In the genomic region with DNA sequence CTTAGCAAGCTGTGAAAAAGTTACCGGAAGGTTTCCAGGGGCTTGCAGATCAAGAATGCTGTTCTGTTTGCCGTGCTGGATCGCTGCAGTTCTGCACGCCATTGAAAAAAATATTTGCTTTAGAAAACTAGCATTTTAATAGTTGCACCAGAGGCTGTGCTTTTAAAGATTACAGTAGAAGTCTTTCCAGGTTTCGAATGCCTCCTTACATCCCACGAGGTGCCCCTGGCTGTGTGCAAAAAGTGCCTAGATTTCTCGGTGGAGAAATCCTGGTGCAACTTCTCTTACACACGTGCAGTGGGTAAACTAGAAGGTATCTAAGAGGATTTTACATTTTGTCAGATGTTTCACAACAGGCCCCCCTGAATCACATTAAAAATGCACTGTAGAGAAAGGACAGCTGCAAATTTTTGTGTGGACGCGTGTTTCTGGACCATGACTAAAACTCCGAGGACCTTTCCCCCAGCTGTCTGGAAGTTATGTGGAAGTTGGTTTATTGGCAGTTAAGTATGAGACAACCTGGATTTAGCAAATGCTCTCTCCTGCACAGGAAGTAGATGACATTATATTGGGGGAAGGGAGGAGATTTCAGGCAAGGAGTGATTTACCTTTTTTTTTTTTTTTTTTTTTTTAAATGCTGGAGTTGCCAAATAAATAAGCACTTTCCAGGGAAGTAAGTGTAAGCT, we compare ENCODE assay signal across 9 cellular contexts. TPM values are rescaled to one million over a fixed set of nuclear protein-coding genes. Genes with fewer than 3 reads are reported as not detected.
A peak's percentile ranks its signal among the peaks of the same experiment; 100 is the strongest.
DNase-seq lines count a peak whose midpoint lies in the region; ATAC-seq and TF ChIP-seq lines count a peak whose summit lies in the region.
"Had no signal": no experiment of that assay in that cellular context is flagged by ENCODE, and none has a peak within 500 bp of the region (broad histone marks: within the 10 kb centered on the region; RNA-seq: fewer than 3 reads in every experiment).

No MANE protein-coding gene starts in this region.

- H3K79me2 ChIP-seq in DOHH2 (ENCODE audit: control insufficient read depth, low read length) = peaks cover 59% of the 10 kb centered on the region

- no peak overlapping the region for H3K27ac ChIP-seq in DOHH2 (ENCODE audit: low read depth, low read length)
- no peak overlapping the region for H3K27ac ChIP-seq in SK-N-MC
- H3K27ac ChIP-seq in prostate gland = peak overlapping the region; percentile 8 to 52

- DNase-seq in SK-N-MC (ENCODE audit: low read depth, low spot score) (no peak), glutamatergic neuron (no peak), prostate gland (ENCODE audit: low spot score) (no peak), erythroblast (lab: John Stamatoyannopoulos, UW) (no peak), epidermal melanocyte (ENCODE audit: insufficient read length, low spot score) (no peak)

- TF ChIP-seq POLR2A in prostate gland (IDR thresholded peaks at IDR 0.05) (no peak), erythroblast (IDR thresholded peaks at IDR 0.05; ENCODE audit: low read length) (no peak)

- H3F3A ChIP-seq in DOHH2 (ENCODE audit: control insufficient read depth, insufficient read depth) = peaks cover 12% of the 10 kb centered on the region

- H4K20me1 ChIP-seq in DOHH2 (ENCODE audit: control insufficient read depth, insufficient read depth, low read depth, low read length) = peaks cover 9% of the 10 kb centered on the region

- 0 out of 2 replicates have a peak overlapping the region, but pooled peaks have one; percentile 10 for H3K4me3 ChIP-seq in DOHH2 (ENCODE audit: low read length)
- peak overlapping the region; percentile 49 for H3K4me3 ChIP-seq in SK-N-MC
- peak overlapping the region in 1 of 2 donors; percentile 8 for H3K4me3 ChIP-seq in prostate gland

- WGBS in prostate gland = 4% methylated on average over 11 of the region's 11 CpGs

- TF ChIP-seq CTCF in DOHH2 (IDR thresholded peaks at IDR 0.05; ENCODE audit: low read depth, low read length, poor library complexity, severe bottlenecking) = no peak
- no peak for TF ChIP-seq CTCF in glutamatergic neuron (IDR thresholded peaks at IDR 0.05; ENCODE audit: partially characterized antibody, unreplicated experiment)
- TF ChIP-seq CTCF in prostate gland (IDR thresholded peaks at IDR 0.05) = no peak

- H3K4me1 ChIP-seq in DOHH2 (ENCODE audit: control insufficient read depth, low read length) = peaks cover 31% of the 10 kb centered on the region
- H3K4me1 ChIP-seq in prostate gland (replicated peaks) = peaks cover 18% of the 10 kb centered on the region

- ATAC-seq in GM18498 (IDR thresholded peaks at IDR 0.05; ENCODE audit: unreplicated experiment) (no peak), GM21447 (IDR thresholded peaks at IDR 0.05; ENCODE audit: unreplicated experiment) (no peak)

- no peaks in the 10 kb centered on the region for H3K9me3 Mint-ChIP-seq in glutamatergic neuron (ENCODE audit: unreplicated experiment)

- no peaks in the 10 kb centered on the region for H3K27me3 ChIP-seq in DOHH2 (ENCODE audit: control insufficient read depth, low read length)
- no peaks in the 10 kb centered on the region for H3K27me3 ChIP-seq in prostate gland (replicated peaks; ENCODE audit: insufficient read depth)

- no peaks in the 10 kb centered on the region for H3K36me3 ChIP-seq in DOHH2 (ENCODE audit: control insufficient read depth, low read length)
- no peaks in the 10 kb centered on the region for H3K36me3 ChIP-seq in SK-N-MC (ENCODE audit: insufficient read depth, low read length)
- H3K36me3 ChIP-seq in prostate gland = no peaks in the 10 kb centered on the region

- H3K9ac ChIP-seq in SK-N-MC (ENCODE audit: insufficient read length) = no peak overlapping the region

- H3K27ac Mint-ChIP-seq in glutamatergic neuron (ENCODE audit: unreplicated experiment) = no peak overlapping the region
- H3K27ac Mint-ChIP-seq: IgD-negative memory B cell had no signal

- H3K9me2 ChIP-seq in DOHH2 (replicated peaks; ENCODE audit: control insufficient read depth, low read length) = no peaks in the 10 kb centered on the region

- H3K4me2 ChIP-seq in DOHH2 (ENCODE audit: low read length) = peak overlapping the region; percentile 52

- no peaks in the 10 kb centered on the region for H3K36me3 Mint-ChIP-seq in glutamatergic neuron (ENCODE audit: unreplicated experiment)
- H3K36me3 Mint-ChIP-seq: IgD-negative memory B cell had no signal

- peaks cover 8% of the 10 kb centered on the region for H3K27me3 Mint-ChIP-seq in glutamatergic neuron (ENCODE audit: unreplicated experiment)

- intact Hi-C loops in prostate gland (cut with DNase I) = loop anchor here (5.0 to 10.0 kb wide), 2 partner anchors 51 to 399 kb away; no protein-coding TSS in a partner anchor

- H3K4me3 Mint-ChIP-seq in glutamatergic neuron (ENCODE audit: unreplicated experiment) = peak overlapping the region; percentile 7
- H3K4me3 Mint-ChIP-seq: IgD-negative memory B cell had no signal

- H3K9me3 ChIP-seq in DOHH2 (ENCODE audit: control insufficient read depth, insufficient read depth, low read length) (no peaks in the 10 kb centered on the region), SK-N-MC (ENCODE audit: low read depth, low read length) (no peaks in the 10 kb centered on the region), prostate gland (no peaks in the 10 kb centered on the region)

- H3K4me1 Mint-ChIP-seq in glutamatergic neuron (ENCODE audit: low read depth, unreplicated experiment) = peaks cover 45% of the 10 kb centered on the region

RNA-seq across cellular contexts. Expression of a gene that starts 5.8 kb away (rescaled TPM):
- 5.0 TPM for total RNA-seq in glutamatergic neuron (ENCODE audit: unreplicated experiment)
- 10 to 100 TPM in 1 of 2 donors, 1 to 10 TPM in 1; 9.8 to 29.8 TPM for total RNA-seq in prostate gland

Comparison
In these comparisons a context has a peak if more than half of its experiments do, and no peak if none do; other contexts are left out.
1. H3K27ac ChIP-seq: peak in prostate gland (2 of 2); none in DOHH2 (single experiment) and SK-N-MC (single experiment).